In genomic region chr15:45402162-45402954, GRCh38 we compare ENCODE assay signal across 8 cellular contexts. TPM values are rescaled to one million over a fixed set of nuclear protein-coding genes. Genes with fewer than 3 reads are reported as not detected.
DNase-seq lines count a peak whose midpoint lies in the region; ATAC-seq and TF ChIP-seq lines count a peak whose summit lies in the region.

No MANE protein-coding gene starts in this region.

- H3K9me3 ChIP-seq in SJSA1 (replicated peaks) (no peaks in the 10 kb centered on the region), gastroesophageal sphincter (no peaks in the 10 kb centered on the region), neuronal stem cell (replicated peaks in 1 of 2; ENCODE audit: control insufficient read depth in 2 of 2, insufficient read depth in 1 of 2, low read depth in 1 of 2, low read length in 2 of 2) (no peaks in the 10 kb centered on the region), subcutaneous abdominal adipose tissue (ENCODE audit: control insufficient read depth in 5 of 5, low read length in 5 of 5) (no peaks in the 10 kb centered on the region)

- H3K4me3 ChIP-seq in HFF-Myc (replicated peaks; ENCODE audit: low read depth, low read length): peak overlapping the region; percentile 62
- peak overlapping the region; percentile 74 for H3K4me3 ChIP-seq in SJSA1
- H3K4me3 ChIP-seq in gastroesophageal sphincter: peak overlapping the region; percentile 80 to 82
- peak overlapping the region; percentile 68 to 94 for H3K4me3 ChIP-seq in neuronal stem cell (ENCODE audit: low read length in 2 of 2)
- peak overlapping the region; percentile 88 to 99 (median 98) for H3K4me3 ChIP-seq in subcutaneous abdominal adipose tissue (ENCODE audit: low read depth in 1 of 5, low read length in 5 of 5)

- no peak for TF ChIP-seq CTCF in HFF-Myc (IDR thresholded peaks at IDR 0.05; ENCODE audit: low read depth, low read length, missing control alignments)
- peak in 2 of 4 experiments; percentile 12 to 14 for TF ChIP-seq CTCF in gastroesophageal sphincter (IDR thresholded peaks at IDR 0.05)

- peak overlapping the region; percentile 89 for H3K27ac Mint-ChIP-seq in activated naive CD4-positive, alpha-beta T cell treated with anti-CD3 and anti-CD28 coated beads for 36 hours

- H3K14ac ChIP-seq in neuronal stem cell (ENCODE audit: low read length): peak overlapping the region; percentile 97

- H3K4me2 ChIP-seq in neuronal stem cell (ENCODE audit: insufficient read depth, low read length, poor library complexity, severe bottlenecking): peak overlapping the region; percentile 84

- peak overlapping the region; percentile 19 for H2BK15ac ChIP-seq in neuronal stem cell (ENCODE audit: low read length)

- ATAC-seq in gastroesophageal sphincter: peak; percentile 97

- intact Hi-C loops in activated naive CD4-positive, alpha-beta T cell treated with anti-CD3 and anti-CD28 coated beads for 36 hours (cut with micrococcal nuclease): loop anchor here (1.0 to 10.0 kb wide), 8 partner anchors 24 to 1578 kb away; partner anchors contain the start of genes BLOC1S6, CTDSPL2, GATM and MFAP1

- H2BK120ac ChIP-seq in neuronal stem cell (ENCODE audit: low read depth, low read length): no peak overlapping the region

- H3K9ac ChIP-seq in neuronal stem cell (ENCODE audit: low read depth, low read length, poor library complexity) (peak overlapping the region; percentile 98), subcutaneous abdominal adipose tissue (ENCODE audit: low read length in 5 of 5) (peak overlapping the region; percentile 79 to 98 (median 95))

- H2AK5ac ChIP-seq in neuronal stem cell (ENCODE audit: low read depth, low read length): peak overlapping the region; percentile 68

- H3K9me3 Mint-ChIP-seq in activated naive CD4-positive, alpha-beta T cell treated with anti-CD3 and anti-CD28 coated beads for 36 hours: no peaks in the 10 kb centered on the region

- no peaks in the 10 kb centered on the region for H3K27me3 Mint-ChIP-seq in activated naive CD4-positive, alpha-beta T cell treated with anti-CD3 and anti-CD28 coated beads for 36 hours (ENCODE audit: low read depth)

- peaks cover 12% of the 10 kb centered on the region; the same call in 1 of the 2 replicates for H3K4me1 ChIP-seq in SJSA1 (replicated peaks)
- peaks cover 0 to 48% (median 11%) of the 10 kb centered on the region in 3 donors for H3K4me1 ChIP-seq in gastroesophageal sphincter
- H3K4me1 ChIP-seq in neuronal stem cell (ENCODE audit: control insufficient read depth in 2 of 2, insufficient read depth in 1 of 2, low read depth in 1 of 2, low read length in 2 of 2): peaks cover 0 to 2% of the 10 kb centered on the region in 2 donors
- H3K4me1 ChIP-seq in subcutaneous abdominal adipose tissue (ENCODE audit: control insufficient read depth in 5 of 5, insufficient read depth in 5 of 5, low read length in 5 of 5): peaks cover 0 to 36% (median 32%) of the 10 kb centered on the region in 5 donors

- H2BK12ac ChIP-seq in neuronal stem cell (ENCODE audit: low read length): peak overlapping the region; percentile 91

- H3K23ac ChIP-seq in neuronal stem cell (ENCODE audit: low read depth, low read length, poor library complexity): peak overlapping the region; percentile 66

- H4K8ac ChIP-seq in neuronal stem cell (ENCODE audit: low read depth, low read length): peak overlapping the region; percentile 76

- no peak overlapping the region for H4K91ac ChIP-seq in neuronal stem cell (ENCODE audit: low read depth, low read length, poor library complexity)

- peak overlapping the region; percentile 99 for H3K4me3 Mint-ChIP-seq in activated naive CD4-positive, alpha-beta T cell treated with anti-CD3 and anti-CD28 coated beads for 36 hours

- peak overlapping the region; percentile 83 for H2BK5ac ChIP-seq in neuronal stem cell (ENCODE audit: low read length)

- DNase-seq in GM04503 (ENCODE audit: low read depth) (peak; percentile 95), HFF-Myc (ENCODE audit: extremely low read depth, low read depth) (peak; percentile 97), MV-4-11 (lab: John Stamatoyannopoulos, UW) (peak; percentile 99), SJSA1 (ENCODE audit: low read depth in 1 of 2, low spot score in 2 of 2) (peak; percentile 93 to 95), neuronal stem cell (ENCODE audit: low spot score) (peak; percentile 95)
- peak; percentile 98 for DNase-seq in activated naive CD4-positive, alpha-beta T cell treated with anti-CD3 and anti-CD28 coated beads for 36 hours

- peak overlapping the region; percentile 97 for H3K18ac ChIP-seq in neuronal stem cell (ENCODE audit: low read length)

- H2AFZ ChIP-seq in neuronal stem cell (ENCODE audit: low read length): peak overlapping the region; percentile 88

- H3K79me1 ChIP-seq in neuronal stem cell (ENCODE audit: low read depth, low read length): peaks cover 11% of the 10 kb centered on the region

- TF ChIP-seq EP300 in gastroesophageal sphincter (IDR thresholded peaks at IDR 0.05): no peak

- WGBS in gastroesophageal sphincter (ENCODE audit: low coverage in 1 of 2), 2 donors: 0% methylated on average over 1 to 10 of the region's 84 CpGs
- no CpG with 5 or more reads among the region's 84 CpGs for WGBS in neuronal stem cell (ENCODE audit: extremely low coverage in 2 of 2, insufficient read length in 2 of 2, insufficient replicate concordance in 1 of 2), 2 donors

- H3K36me3 Mint-ChIP-seq in activated naive CD4-positive, alpha-beta T cell treated with anti-CD3 and anti-CD28 coated beads for 36 hours (ENCODE audit: low read depth): peaks cover 15% of the 10 kb centered on the region

- H3K36me3 ChIP-seq in SJSA1: peaks cover 35% of the 10 kb centered on the region
- peaks cover 0 to 25% of the 10 kb centered on the region in 2 donors for H3K36me3 ChIP-seq in gastroesophageal sphincter
- H3K36me3 ChIP-seq in neuronal stem cell (replicated peaks in 1 of 2; ENCODE audit: control insufficient read depth in 2 of 2, insufficient read depth in 2 of 2, low read length in 2 of 2): peaks cover 6 to 36% of the 10 kb centered on the region in 2 donors
- peaks cover 5 to 15% (median 12%) of the 10 kb centered on the region in 5 donors for H3K36me3 ChIP-seq in subcutaneous abdominal adipose tissue (ENCODE audit: control insufficient read depth in 5 of 5, insufficient read depth in 5 of 5, low read length in 5 of 5)

- H3K27ac ChIP-seq in SJSA1 (0 out of 2 replicates have a peak overlapping the region, but pooled peaks have one; percentile 29), gastroesophageal sphincter (peak overlapping the region; percentile 82 to 94 (median 92)), neuronal stem cell (replicated peaks; ENCODE audit: low read length) (peak overlapping the region; percentile 77), subcutaneous abdominal adipose tissue (ENCODE audit: low read depth, low read length) (peak overlapping the region; percentile 88)

- TF ChIP-seq POLR2A in gastroesophageal sphincter (IDR thresholded peaks at IDR 0.05): peak; percentile 52 to 54

- H3K27me3 ChIP-seq in SJSA1 (replicated peaks) (peaks cover 6% of the 10 kb centered on the region), gastroesophageal sphincter (no peaks in the 10 kb centered on the region), neuronal stem cell (ENCODE audit: control insufficient read depth in 3 of 3, insufficient read depth in 3 of 3, low read depth in 1 of 3, low read length in 3 of 3) (no peaks in the 10 kb centered on the region), subcutaneous abdominal adipose tissue (ENCODE audit: control insufficient read depth in 5 of 5, insufficient read depth in 4 of 5, low read length in 5 of 5) (no peaks in the 10 kb centered on the region)

- CTCF ChIA-PET in activated naive CD4-positive, alpha-beta T cell treated with anti-CD3 and anti-CD28 coated beads for 36 hours (lab: Charles Lee): interaction anchor here (0.6 to 4.9 kb wide), 13 partner anchors 10 to 284 kb away, joined by 3 to 41 read pairs (median 4); no protein-coding TSS in a partner anchor

- peak overlapping the region; percentile 56 for H3K4ac ChIP-seq in neuronal stem cell (ENCODE audit: low read length)

- H3K4me1 Mint-ChIP-seq in activated naive CD4-positive, alpha-beta T cell treated with anti-CD3 and anti-CD28 coated beads for 36 hours (ENCODE audit: low read depth): peaks cover 27% of the 10 kb centered on the region

RNA-seq across cellular contexts. Expression of gene GATM, which starts 24.0 kb away (rescaled TPM):
- not detected in 2 replicates for total RNA-seq in SJSA1 (2014; rRNA removed; shearing (Covaris generic))
- 1 to 10 TPM in 1 of 2 experiments, under 1 TPM in 1; 0.91 to 1.2 TPM for total RNA-seq in activated naive CD4-positive, alpha-beta T cell treated with anti-CD3 and anti-CD28 coated beads for 36 hours
- 10 to 100 TPM; 15.4 to 38.3 (median 25.4) TPM for total RNA-seq in gastroesophageal sphincter
- polyA plus RNA-seq in neuronal stem cell (2013, experiment 1 of 2): 13.9 TPM
- polyA plus RNA-seq in neuronal stem cell (2013, experiment 2 of 2): 15.2 TPM

Comparison
In these comparisons a context has a peak if more than half of its experiments do, and no peak if none do; other contexts are left out.
1. Peak in every context shown above with its lines: DNase-seq, ATAC-seq, H3K4me3 ChIP-seq and H3K27ac ChIP-seq.
2. H3K27ac ChIP-seq: peak in every context shown above with its lines; median percentile 92 in gastroesophageal sphincter; 88 in subcutaneous abdominal adipose tissue; 77 in neuronal stem cell; 29 in SJSA1.
3. RNA of gene GATM, which starts 24.0 kb away (total RNA-seq): 15.4 to 38.3 TPM in gastroesophageal sphincter; 0.91 to 1.2 TPM in activated naive CD4-positive, alpha-beta T cell treated with anti-CD3 and anti-CD28 coated beads for 36 hours and not detected in SJSA1; every median in the first group is over 4 times any median in the second.